ENCODE assay signal across 8 cellular contexts in genomic region chr2:191678437-191679110, GRCh38. TPM values are rescaled to one million over a fixed set of nuclear protein-coding genes. Genes with fewer than 3 reads are reported as not detected.
DNase-seq lines count a peak whose midpoint lies in the region; ATAC-seq and TF ChIP-seq lines count a peak whose summit lies in the region.

No MANE protein-coding gene starts in this region.

- peak overlapping the region; percentile 94 for H3K27ac ChIP-seq in RWPE1
- peak overlapping the region; percentile 78 to 87 for H3K27ac ChIP-seq in prostate gland
- peak overlapping the region; percentile 61 to 66 for H3K27ac ChIP-seq in aorta (ENCODE audit: low read depth in 1 of 2, low read length in 2 of 2)

- no peaks in the 10 kb centered on the region for H3K36me3 ChIP-seq in prostate gland
- H3K36me3 ChIP-seq in aorta (ENCODE audit: control insufficient read depth in 1 of 2, insufficient read depth in 2 of 2, low read length in 1 of 2) = peaks cover 0 to 2% of the 10 kb centered on the region in 2 donors

- no peaks in the 10 kb centered on the region for H3K27me3 ChIP-seq in prostate gland (replicated peaks; ENCODE audit: insufficient read depth)
- H3K27me3 ChIP-seq in aorta (ENCODE audit: control insufficient read depth in 1 of 2, insufficient read depth in 2 of 2, low read length in 1 of 2) = peaks cover 0 to 1% of the 10 kb centered on the region in 2 donors

- H3K9me3 ChIP-seq in prostate gland = no peaks in the 10 kb centered on the region
- no peaks in the 10 kb centered on the region for H3K9me3 ChIP-seq in aorta (ENCODE audit: control insufficient read depth, low read length)

- H3K4me3 ChIP-seq in prostate gland = peak overlapping the region; percentile 42 to 52
- H3K4me3 ChIP-seq in aorta (ENCODE audit: low read length in 2 of 2) = peak overlapping the region; percentile 51 to 73

- TF ChIP-seq CTCF in RWPE1 (conservative IDR thresholded peaks at IDR 0.05; ENCODE audit: low read depth) = no peak
- peak in 1 of 4 experiments; percentile 5 for TF ChIP-seq CTCF in prostate gland (IDR thresholded peaks at IDR 0.05)

- CTCF ChIA-PET in RWPE1 (lab: Yijun Ruan, JAX) = interaction anchor here (1.5 kb wide), 1 partner anchor 108 kb away, joined by 4 read pairs; no protein-coding TSS in a partner anchor

- ATAC-seq in HG02981 (IDR thresholded peaks at IDR 0.05; ENCODE audit: unreplicated experiment) (peak; percentile 11), aorta (ENCODE audit: low FRiP score) (peak; percentile 37)

- H3K4me1 ChIP-seq in prostate gland (replicated peaks) (no peaks in the 10 kb centered on the region), aorta (ENCODE audit: control insufficient read depth in 1 of 2, insufficient read depth in 2 of 2, low read length in 2 of 2) (no peaks in the 10 kb centered on the region)

- intact Hi-C loops in cardiac septum (cut with DNase I) (loop anchor here (5.0 to 10.0 kb wide), 2 partner anchors 514 to 656 kb away; no protein-coding TSS in a partner anchor), prostate gland (cut with DNase I) (no loop called here), aorta (cut with DNase I) (no loop called here)

- DNase-seq in NCI-H510A (lab: John Stamatoyannopoulos, UW) = peak; percentile 15
- DNase-seq in NCI-H510A treated with DMSO at 0.1 percent for 48 hours (lab: John Stamatoyannopoulos, UW) = no peak
- peak; percentile 66 for DNase-seq in RWPE1 (ENCODE audit: low spot score)
- peak; percentile 67 for DNase-seq in activated naive CD4-positive, alpha-beta T cell treated with Interleukin-2 at 50 U/mL for 16 hours
- DNase-seq in cardiac septum (ENCODE audit: low spot score) = peak; percentile 86
- DNase-seq in prostate gland (ENCODE audit: low spot score) = peak; percentile 19
- peak; percentile 70 to 85 for DNase-seq in aorta

- WGBS in prostate gland = 2% methylated on average over 40 of the region's 40 CpGs
- whole genome bisulfite sequencing in aorta, 2 donors = 2 to 3% methylated on average over 39 to 40 of the region's 40 CpGs

- no peak for TF ChIP-seq POLR2A in prostate gland (IDR thresholded peaks at IDR 0.05)

- POLR2A ChIA-PET in RWPE1 (lab: Yijun Ruan, JAX; ENCODE audit: low non-redundant PET) = interaction anchor here (0.5 to 1.5 kb wide), 9 partner anchors 8 to 126 kb away, joined by 3 to 7 read pairs (median 3); no protein-coding TSS in a partner anchor

RNA-seq across cellular contexts. Expression of gene NABP1, which starts 0.6 kb away (rescaled TPM):
- 6.6 TPM for total RNA-seq in cardiac septum
- total RNA-seq in prostate gland = 10 to 100 TPM in 1 of 2 donors, 1 to 10 TPM in 1; 3.8 to 28.3 TPM
- total RNA-seq in aorta = 10 to 100 TPM; 71.8 to 74.4 TPM
- 1 to 10 TPM; 5.7 to 6.0 TPM for polyA plus RNA-seq in aorta
